ENCODE assay signal across 1 cellular context in genomic region chr1:35080171-35080854, GRCh38.
TF ChIP-seq lines count a peak whose summit lies in the region.

No MANE protein-coding gene starts in this region.

TF ChIP-seq in H1, 55 proteins besides CTCF, POLR2A, EP300 and RAD21:
- no peak for TF ChIP-seq RXRA (IDR thresholded peaks at IDR 0.05; ENCODE audit: insufficient read depth, low read depth, low read length)
- TF ChIP-seq BCL11A (IDR thresholded peaks at IDR 0.05; ENCODE audit: low read depth in 2 of 2, low read length in 2 of 2): no peak
- no peak for TF ChIP-seq KDM4A (IDR thresholded peaks at IDR 0.05; ENCODE audit: low read depth, low read length, severe bottlenecking)
- TF ChIP-seq KDM1A (IDR thresholded peaks at IDR 0.05; ENCODE audit: borderline replicate concordance, low read length): no peak
- TF ChIP-seq, protein P1, sequence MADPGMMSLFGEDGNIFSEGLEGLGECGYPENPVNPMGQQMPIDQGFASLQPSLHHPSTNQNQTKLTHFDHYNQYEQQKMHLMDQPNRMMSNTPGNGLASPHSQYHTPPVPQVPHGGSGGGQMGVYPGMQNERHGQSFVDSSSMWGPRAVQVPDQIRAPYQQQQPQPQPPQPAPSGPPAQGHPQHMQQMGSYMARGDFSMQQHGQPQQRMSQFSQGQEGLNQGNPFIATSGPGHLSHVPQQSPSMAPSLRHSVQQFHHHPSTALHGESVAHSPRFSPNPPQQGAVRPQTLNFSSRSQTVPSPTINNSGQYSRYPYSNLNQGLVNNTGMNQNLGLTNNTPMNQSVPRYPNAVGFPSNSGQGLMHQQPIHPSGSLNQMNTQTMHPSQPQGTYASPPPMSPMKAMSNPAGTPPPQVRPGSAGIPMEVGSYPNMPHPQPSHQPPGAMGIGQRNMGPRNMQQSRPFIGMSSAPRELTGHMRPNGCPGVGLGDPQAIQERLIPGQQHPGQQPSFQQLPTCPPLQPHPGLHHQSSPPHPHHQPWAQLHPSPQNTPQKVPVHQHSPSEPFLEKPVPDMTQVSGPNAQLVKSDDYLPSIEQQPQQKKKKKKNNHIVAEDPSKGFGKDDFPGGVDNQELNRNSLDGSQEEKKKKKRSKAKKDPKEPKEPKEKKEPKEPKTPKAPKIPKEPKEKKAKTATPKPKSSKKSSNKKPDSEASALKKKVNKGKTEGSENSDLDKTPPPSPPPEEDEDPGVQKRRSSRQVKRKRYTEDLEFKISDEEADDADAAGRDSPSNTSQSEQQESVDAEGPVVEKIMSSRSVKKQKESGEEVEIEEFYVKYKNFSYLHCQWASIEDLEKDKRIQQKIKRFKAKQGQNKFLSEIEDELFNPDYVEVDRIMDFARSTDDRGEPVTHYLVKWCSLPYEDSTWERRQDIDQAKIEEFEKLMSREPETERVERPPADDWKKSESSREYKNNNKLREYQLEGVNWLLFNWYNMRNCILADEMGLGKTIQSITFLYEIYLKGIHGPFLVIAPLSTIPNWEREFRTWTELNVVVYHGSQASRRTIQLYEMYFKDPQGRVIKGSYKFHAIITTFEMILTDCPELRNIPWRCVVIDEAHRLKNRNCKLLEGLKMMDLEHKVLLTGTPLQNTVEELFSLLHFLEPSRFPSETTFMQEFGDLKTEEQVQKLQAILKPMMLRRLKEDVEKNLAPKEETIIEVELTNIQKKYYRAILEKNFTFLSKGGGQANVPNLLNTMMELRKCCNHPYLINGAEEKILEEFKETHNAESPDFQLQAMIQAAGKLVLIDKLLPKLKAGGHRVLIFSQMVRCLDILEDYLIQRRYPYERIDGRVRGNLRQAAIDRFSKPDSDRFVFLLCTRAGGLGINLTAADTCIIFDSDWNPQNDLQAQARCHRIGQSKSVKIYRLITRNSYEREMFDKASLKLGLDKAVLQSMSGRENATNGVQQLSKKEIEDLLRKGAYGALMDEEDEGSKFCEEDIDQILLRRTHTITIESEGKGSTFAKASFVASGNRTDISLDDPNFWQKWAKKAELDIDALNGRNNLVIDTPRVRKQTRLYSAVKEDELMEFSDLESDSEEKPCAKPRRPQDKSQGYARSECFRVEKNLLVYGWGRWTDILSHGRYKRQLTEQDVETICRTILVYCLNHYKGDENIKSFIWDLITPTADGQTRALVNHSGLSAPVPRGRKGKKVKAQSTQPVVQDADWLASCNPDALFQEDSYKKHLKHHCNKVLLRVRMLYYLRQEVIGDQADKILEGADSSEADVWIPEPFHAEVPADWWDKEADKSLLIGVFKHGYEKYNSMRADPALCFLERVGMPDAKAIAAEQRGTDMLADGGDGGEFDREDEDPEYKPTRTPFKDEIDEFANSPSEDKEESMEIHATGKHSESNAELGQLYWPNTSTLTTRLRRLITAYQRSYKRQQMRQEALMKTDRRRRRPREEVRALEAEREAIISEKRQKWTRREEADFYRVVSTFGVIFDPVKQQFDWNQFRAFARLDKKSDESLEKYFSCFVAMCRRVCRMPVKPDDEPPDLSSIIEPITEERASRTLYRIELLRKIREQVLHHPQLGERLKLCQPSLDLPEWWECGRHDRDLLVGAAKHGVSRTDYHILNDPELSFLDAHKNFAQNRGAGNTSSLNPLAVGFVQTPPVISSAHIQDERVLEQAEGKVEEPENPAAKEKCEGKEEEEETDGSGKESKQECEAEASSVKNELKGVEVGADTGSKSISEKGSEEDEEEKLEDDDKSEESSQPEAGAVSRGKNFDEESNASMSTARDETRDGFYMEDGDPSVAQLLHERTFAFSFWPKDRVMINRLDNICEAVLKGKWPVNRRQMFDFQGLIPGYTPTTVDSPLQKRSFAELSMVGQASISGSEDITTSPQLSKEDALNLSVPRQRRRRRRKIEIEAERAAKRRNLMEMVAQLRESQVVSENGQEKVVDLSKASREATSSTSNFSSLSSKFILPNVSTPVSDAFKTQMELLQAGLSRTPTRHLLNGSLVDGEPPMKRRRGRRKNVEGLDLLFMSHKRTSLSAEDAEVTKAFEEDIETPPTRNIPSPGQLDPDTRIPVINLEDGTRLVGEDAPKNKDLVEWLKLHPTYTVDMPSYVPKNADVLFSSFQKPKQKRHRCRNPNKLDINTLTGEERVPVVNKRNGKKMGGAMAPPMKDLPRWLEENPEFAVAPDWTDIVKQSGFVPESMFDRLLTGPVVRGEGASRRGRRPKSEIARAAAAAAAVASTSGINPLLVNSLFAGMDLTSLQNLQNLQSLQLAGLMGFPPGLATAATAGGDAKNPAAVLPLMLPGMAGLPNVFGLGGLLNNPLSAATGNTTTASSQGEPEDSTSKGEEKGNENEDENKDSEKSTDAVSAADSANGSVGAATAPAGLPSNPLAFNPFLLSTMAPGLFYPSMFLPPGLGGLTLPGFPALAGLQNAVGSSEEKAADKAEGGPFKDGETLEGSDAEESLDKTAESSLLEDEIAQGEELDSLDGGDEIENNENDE (IDR thresholded peaks at IDR 0.05; ENCODE audit: insufficient replicate concordance, low read length): no peak
- TF ChIP-seq CHD2 (IDR thresholded peaks at IDR 0.05; ENCODE audit: low read length): no peak
- no peak for TF ChIP-seq ATF3 (IDR thresholded peaks at IDR 0.05; ENCODE audit: insufficient read depth, low read depth, low read length)
- no peak for TF ChIP-seq SIN3A (conservative IDR thresholded peaks at IDR 0.05 in 1 of 2, IDR thresholded peaks at IDR 0.05 in 1 of 2; ENCODE audit: low read depth in 1 of 2, low read length in 2 of 2)
- TF ChIP-seq SUZ12 (IDR thresholded peaks at IDR 0.05; ENCODE audit: low read length): no peak
- TF ChIP-seq TAF1 (IDR thresholded peaks at IDR 0.05; ENCODE audit: low read depth, low read length): no peak
- TF ChIP-seq NANOG (IDR thresholded peaks at IDR 0.05; ENCODE audit: insufficient read depth, low read depth, low read length, poor library complexity, severe bottlenecking): no peak
TF ChIP-seq in H1: peak in this region for 0.
